ENCODE assay signal across 16 cellular contexts in the genomic region with DNA sequence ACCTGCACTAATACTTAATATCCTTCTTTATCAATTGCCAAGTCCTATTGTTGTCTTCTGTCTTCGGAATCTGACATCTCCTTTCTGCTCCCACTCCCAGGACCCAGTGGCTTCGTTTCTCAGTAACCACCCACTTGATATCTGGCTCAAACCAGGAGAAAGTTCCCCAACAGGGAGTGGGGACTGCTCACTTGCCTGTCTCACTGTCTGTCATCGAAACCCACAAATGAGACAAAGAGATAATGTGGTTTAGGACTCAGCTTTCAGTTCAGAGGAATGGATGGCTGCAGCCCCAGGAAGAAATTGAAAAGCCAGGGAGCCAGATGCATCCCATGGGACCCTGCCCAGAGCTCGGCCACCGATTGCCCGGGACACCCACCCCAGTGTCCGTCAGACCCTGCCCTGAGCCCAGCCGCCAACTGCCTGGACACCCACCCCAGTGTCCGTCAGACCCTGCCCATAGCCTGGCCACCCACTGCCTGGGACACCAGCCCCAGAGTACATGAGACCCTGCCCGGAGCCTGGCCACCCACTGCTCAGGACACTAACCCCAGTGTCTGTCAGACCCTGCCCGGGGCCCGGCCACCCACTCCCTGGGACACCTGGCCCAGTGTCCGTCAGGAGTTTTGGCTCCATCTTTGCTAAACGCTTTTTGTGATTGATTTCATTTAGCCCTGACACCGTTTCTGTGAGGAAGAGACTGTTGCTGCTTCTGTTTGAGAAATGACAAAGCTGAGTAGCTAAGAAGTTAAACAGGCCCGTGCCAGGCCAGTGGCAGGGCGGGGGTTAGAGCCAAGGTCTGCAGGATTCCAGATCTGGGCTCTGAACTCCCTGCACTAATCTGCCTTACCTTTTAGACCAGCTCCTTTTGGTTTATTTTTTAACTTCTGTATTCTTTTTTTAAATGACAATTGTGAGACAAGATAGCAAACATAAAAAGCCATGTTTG.
DNase-seq lines count a peak whose midpoint lies in the region; ATAC-seq and TF ChIP-seq lines count a peak whose summit lies in the region.
"Had no signal": no experiment of that assay in that cellular context is flagged by ENCODE, and none has a peak within 500 bp of the region (broad histone marks: within the 10 kb centered on the region; RNA-seq: fewer than 3 reads in every experiment).

No MANE protein-coding gene starts in this region.

- no peaks in the 10 kb centered on the region for H3K9me3 Mint-ChIP-seq in MCF 10A (ENCODE audit: unreplicated experiment)
- no peaks in the 10 kb centered on the region for H3K9me3 Mint-ChIP-seq in endothelial cell (ENCODE audit: unreplicated experiment)
- H3K9me3 Mint-ChIP-seq in type B pancreatic cell, result no peaks in the 10 kb centered on the region
- H3K9me3 Mint-ChIP-seq: activated naive CD8-positive, alpha-beta T cell treated with anti-CD3 and anti-CD28 coated beads, Interleukin-2, amount 10 ng/mL, durations not matched to agents 7 days and 5 days had no signal

- H3K27me3 ChIP-seq in breast epithelium, result no peaks in the 10 kb centered on the region
- H3K27me3 ChIP-seq: testis had no signal

- intact Hi-C loops in MCF 10A (cut with micrococcal nuclease), result no loop called here
- intact Hi-C loops in breast epithelium (cut with DNase I; ENCODE audit: low total_unique reads), result loop anchor here (10.0 kb wide), 1 partner anchor 532 kb away; a partner anchor contains a TSS

- CTCF ChIA-PET in MCF 10A (lab: Yijun Ruan, JAX), result interaction anchor here (0.6 to 1.9 kb wide), 5 partner anchors 93 to 407 kb away, joined by 3 to 5 read pairs (median 3); no protein-coding TSS in a partner anchor

- H3K36me3 ChIP-seq in breast epithelium, result no peaks in the 10 kb centered on the region

- H3K4me1 Mint-ChIP-seq in MCF 10A (ENCODE audit: insufficient read depth, unreplicated experiment), result peaks cover 26% of the 10 kb centered on the region
- H3K4me1 Mint-ChIP-seq in endothelial cell (ENCODE audit: unreplicated experiment), result peaks cover 10% of the 10 kb centered on the region
- peaks cover 4% of the 10 kb centered on the region for H3K4me1 Mint-ChIP-seq in type B pancreatic cell (ENCODE audit: unreplicated experiment)

- DNase-seq in MCF 10A (ENCODE audit: unreplicated experiment) (no peak), breast epithelium (ENCODE audit: low spot score in 2 of 2) (no peak), OCI-M1 (lab: John Stamatoyannopoulos, UW) (peak; percentile 5), endothelial cell (ENCODE audit: low spot score) (no peak), type B pancreatic cell (ENCODE audit: extremely low spot score, unreplicated experiment) (no peak), HK-2 (ENCODE audit: unreplicated experiment) (no peak), NCI-H1417 treated with DMSO at 0.1 percent for 48 hours (lab: John Stamatoyannopoulos, UW) (no peak)
- DNase-seq: activated naive CD8-positive, alpha-beta T cell treated with anti-CD3 and anti-CD28 coated beads, Interleukin-2, amount 10 ng/mL, durations not matched to agents 7 days and 5 days; erythroblast; hypothalamus; NCI-H1436; NCI-H524; occipital lobe; small intestine; testis had no signal

- no peak overlapping the region for H3K4me3 ChIP-seq in breast epithelium
- H3K4me3 ChIP-seq: testis had no signal

- no peaks in the 10 kb centered on the region for H3K9me3 ChIP-seq in breast epithelium
- H3K9me3 ChIP-seq: testis had no signal

- H3K27me3 Mint-ChIP-seq in MCF 10A (ENCODE audit: insufficient read depth, unreplicated experiment), result no peaks in the 10 kb centered on the region
- H3K27me3 Mint-ChIP-seq in endothelial cell (ENCODE audit: unreplicated experiment), result peaks cover 4% of the 10 kb centered on the region
- H3K27me3 Mint-ChIP-seq in type B pancreatic cell, result peaks cover 4% of the 10 kb centered on the region
- H3K27me3 Mint-ChIP-seq: activated naive CD8-positive, alpha-beta T cell treated with anti-CD3 and anti-CD28 coated beads, Interleukin-2, amount 10 ng/mL, durations not matched to agents 7 days and 5 days had no signal

- TF ChIP-seq POLR2A in breast epithelium (IDR thresholded peaks at IDR 0.05), result no peak

- H3K4me3 Mint-ChIP-seq in MCF 10A (ENCODE audit: unreplicated experiment) (no peak overlapping the region), endothelial cell (ENCODE audit: unreplicated experiment) (no peak overlapping the region), type B pancreatic cell (no peak overlapping the region)
- H3K4me3 Mint-ChIP-seq: activated naive CD8-positive, alpha-beta T cell treated with anti-CD3 and anti-CD28 coated beads, Interleukin-2, amount 10 ng/mL, durations not matched to agents 7 days and 5 days had no signal

- H3K27ac Mint-ChIP-seq in MCF 10A (ENCODE audit: low read depth, unreplicated experiment), result peak overlapping the region; percentile 74
- H3K27ac Mint-ChIP-seq in endothelial cell (ENCODE audit: unreplicated experiment), result peak overlapping the region; percentile 3
- peak overlapping the region; percentile 30 for H3K27ac Mint-ChIP-seq in type B pancreatic cell
- H3K27ac Mint-ChIP-seq: activated naive CD8-positive, alpha-beta T cell treated with anti-CD3 and anti-CD28 coated beads, Interleukin-2, amount 10 ng/mL, durations not matched to agents 7 days and 5 days had no signal

- no peaks in the 10 kb centered on the region for H3K4me1 ChIP-seq in breast epithelium
- H3K4me1 ChIP-seq: testis had no signal

- POLR2A ChIA-PET in MCF 10A (lab: Yijun Ruan, JAX), result no interaction called here

- TF ChIP-seq CTCF in MCF 10A (IDR thresholded peaks at IDR 0.05; ENCODE audit: unreplicated experiment) (no peak), breast epithelium (IDR thresholded peaks at IDR 0.05) (no peak), endothelial cell (IDR thresholded peaks at IDR 0.05; ENCODE audit: unreplicated experiment) (no peak), type B pancreatic cell (conservative IDR thresholded peaks at IDR 0.05) (no peak)

- H3K27ac ChIP-seq in breast epithelium, result no peak overlapping the region
- H3K27ac ChIP-seq: testis had no signal

- no TSS peak for BruUV-seq in MCF 10A (replicated peaks; lab: Mats Ljungman, UMichigan)

- ATAC-seq in GM21360 (IDR thresholded peaks at IDR 0.05; ENCODE audit: unreplicated experiment), result no peak

- H3K36me3 Mint-ChIP-seq in MCF 10A (ENCODE audit: insufficient read depth, unreplicated experiment), result no peaks in the 10 kb centered on the region
- H3K36me3 Mint-ChIP-seq in endothelial cell (ENCODE audit: low read depth, unreplicated experiment), result peaks cover 3% of the 10 kb centered on the region
- H3K36me3 Mint-ChIP-seq in type B pancreatic cell, result no peaks in the 10 kb centered on the region
- H3K36me3 Mint-ChIP-seq: activated naive CD8-positive, alpha-beta T cell treated with anti-CD3 and anti-CD28 coated beads, Interleukin-2, amount 10 ng/mL, durations not matched to agents 7 days and 5 days had no signal

Comparison
In these comparisons a context has a peak if more than half of its experiments do, and no peak if none do; other contexts are left out.
1. H3K27ac Mint-ChIP-seq: peak in every context shown above with its lines; median percentile 74 in MCF 10A; 30 in type B pancreatic cell; 3 in endothelial cell.